Comparison of ENCODE assay signal across 1 cellular context in genomic region chr2:192696857-192697256, GRCh38.
TF ChIP-seq lines count a peak whose summit lies in the region.

No MANE protein-coding gene starts in this region.

TF ChIP-seq in GM23338, 12 proteins besides CTCF, POLR2A, EP300 and RAD21 (continued from another document):
- TF ChIP-seq REST (IDR thresholded peaks at IDR 0.05; ENCODE audit: unreplicated experiment), result no peak
- no peak for TF ChIP-seq EZH2 (IDR thresholded peaks at IDR 0.05; ENCODE audit: low read depth, unreplicated experiment)
- TF ChIP-seq EZH2phosphoT487 (IDR thresholded peaks at IDR 0.05; ENCODE audit: unreplicated experiment), result no peak
- no peak for TF ChIP-seq NANOG (IDR thresholded peaks at IDR 0.05; ENCODE audit: borderline replicate concordance)
- no peak for TF ChIP-seq ZNF331 (CRISPR knock-in tag; IDR thresholded peaks at IDR 0.05; ENCODE audit: low read depth)
TF ChIP-seq in GM23338: peak in this region for 0.
